8 cellular contexts compared by ENCODE assay signal in the genomic region with DNA sequence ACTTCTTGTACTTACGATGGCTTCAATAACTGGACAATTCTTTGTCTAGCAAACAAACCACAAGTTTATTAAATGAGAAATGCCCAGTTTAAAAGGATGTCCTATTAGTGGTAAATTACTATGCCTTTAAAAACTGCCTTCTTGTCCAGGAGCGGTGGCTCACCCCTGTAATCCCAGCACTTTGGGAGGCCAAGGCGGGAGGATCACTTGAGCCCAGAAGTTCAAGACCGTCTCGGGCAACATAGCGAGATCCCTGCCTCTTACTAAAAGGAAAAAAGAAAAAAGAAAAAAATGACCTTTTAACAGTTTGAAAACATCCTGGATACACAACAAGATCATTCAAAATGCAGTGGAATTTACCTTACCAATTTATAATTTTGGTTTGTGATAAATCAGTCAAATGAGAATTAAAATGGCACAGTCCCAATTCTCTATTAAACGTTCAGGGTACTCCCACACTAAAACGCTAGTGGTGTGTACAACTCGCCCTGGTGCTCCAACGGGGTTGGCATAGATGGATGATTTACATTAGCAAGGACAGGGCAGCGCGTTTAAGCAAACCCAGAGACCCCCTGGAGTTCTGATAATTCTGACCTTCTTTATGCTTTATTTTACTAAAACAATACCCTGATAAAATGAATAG. TPM values are rescaled to one million over a fixed set of nuclear protein-coding genes. Genes with fewer than 3 reads are reported as not detected.
DNase-seq lines count a peak whose midpoint lies in the region; ATAC-seq and TF ChIP-seq lines count a peak whose summit lies in the region.

No MANE protein-coding gene starts in this region.

- peaks cover 29 to 53% (median 37%) of the 10 kb centered on the region in 10 experiments for H3K4me1 ChIP-seq in BLaER1 treated with 17β-estradiol and CSF1 and Interleukin-3, amounts not matched to agents 10 nM and 100 nM
- peaks cover 46% of the 10 kb centered on the region for H3K4me1 ChIP-seq in mononuclear cell (ENCODE audit: insufficient read depth, low read length)
- peaks cover 2 to 14% of the 10 kb centered on the region in 2 donors for H3K4me1 ChIP-seq in aorta (ENCODE audit: control insufficient read depth in 1 of 2, insufficient read depth in 2 of 2, low read length in 2 of 2)

- H3K9me3 Mint-ChIP-seq in MCF 10A (ENCODE audit: unreplicated experiment), result no peaks in the 10 kb centered on the region

- peaks cover 13% of the 10 kb centered on the region for H3K36me3 Mint-ChIP-seq in MCF 10A (ENCODE audit: insufficient read depth, unreplicated experiment)

- POLR2A ChIA-PET in MCF 10A (lab: Yijun Ruan, JAX), result interaction anchor here (0.6 to 4.0 kb wide), 15 partner anchors 11 to 734 kb away, joined by 3 to 70 read pairs (median 4); partner anchors contain the start of genes MTHFD1L and RMND1

- CTCF ChIA-PET in MCF 10A (lab: Yijun Ruan, JAX), result interaction anchor here (1.1 to 1.4 kb wide), 2 partner anchors 10 to 54 kb away, joined by 4 read pairs; no protein-coding TSS in a partner anchor

- H3K4me1 Mint-ChIP-seq in MCF 10A (ENCODE audit: insufficient read depth, unreplicated experiment), result peaks cover 21% of the 10 kb centered on the region

- H3K27ac Mint-ChIP-seq in MCF 10A (ENCODE audit: low read depth, unreplicated experiment), result peak overlapping the region; percentile 74

- H3K9me3 ChIP-seq in BLaER1 treated with 17β-estradiol and CSF1 and Interleukin-3, amounts not matched to agents 10 nM and 100 nM (replicated peaks in 1 of 11), result no peaks in the 10 kb centered on the region
- no peaks in the 10 kb centered on the region for H3K9me3 ChIP-seq in KOPT-K1 (ENCODE audit: insufficient read depth, low read length, poor library complexity, severe bottlenecking)
- no peaks in the 10 kb centered on the region for H3K9me3 ChIP-seq in mononuclear cell (ENCODE audit: low read depth, low read length)
- H3K9me3 ChIP-seq in aorta (ENCODE audit: control insufficient read depth, low read length), result no peaks in the 10 kb centered on the region

- peak overlapping the region; percentile 89 to 100 (median 99) for H3K27ac ChIP-seq in BLaER1 treated with 17β-estradiol and CSF1 and Interleukin-3, amounts not matched to agents 10 nM and 100 nM
- H3K27ac ChIP-seq in KOPT-K1 (ENCODE audit: low read depth, low read length, poor library complexity, severe bottlenecking), result peak overlapping the region; percentile 93
- H3K27ac ChIP-seq in aorta (ENCODE audit: low read depth in 1 of 2, low read length in 2 of 2), result peak overlapping the region; percentile 34 to 81

- peak overlapping the region; percentile 76 to 95 (median 91) for H3K4me2 ChIP-seq in BLaER1 treated with 17β-estradiol and CSF1 and Interleukin-3, amounts not matched to agents 10 nM and 100 nM

- BruUV-seq in MCF 10A (replicated peaks; lab: Mats Ljungman, UMichigan), result TSS peak; percentile 53

- peaks cover 25 to 78% (median 45%) of the 10 kb centered on the region in 11 experiments for H4K20me1 ChIP-seq in BLaER1 treated with 17β-estradiol and CSF1 and Interleukin-3, amounts not matched to agents 10 nM and 100 nM

- DNase-seq in MCF 10A (ENCODE audit: unreplicated experiment), result no peak
- DNase-seq in aorta, result no peak
- no peak for DNase-seq in kidney tubule cell (ENCODE audit: low spot score)
- DNase-seq in ureter (ENCODE audit: low spot score), result no peak
- DNase-seq in AG08395 (ENCODE audit: low spot score), result no peak

- intact Hi-C loops in MCF 10A (cut with micrococcal nuclease), result no loop called here
- intact Hi-C loops in aorta (cut with DNase I), result no loop called here

- ATAC-seq in aorta (ENCODE audit: low FRiP score), result no peak

- H3K4me3 Mint-ChIP-seq in MCF 10A (ENCODE audit: unreplicated experiment), result peak overlapping the region; percentile 88

- 20 to 24% methylated on average over 12 of the region's 12 CpGs for WGBS in aorta, 2 donors

- H3K27me3 ChIP-seq in BLaER1 treated with 17β-estradiol and CSF1 and Interleukin-3, amounts not matched to agents 10 nM and 100 nM, result no peaks in the 10 kb centered on the region
- no peaks in the 10 kb centered on the region for H3K27me3 ChIP-seq in mononuclear cell (ENCODE audit: insufficient read depth, low read length)
- H3K27me3 ChIP-seq in aorta (ENCODE audit: control insufficient read depth in 1 of 2, insufficient read depth in 2 of 2, low read length in 1 of 2), result no peaks in the 10 kb centered on the region

- TF ChIP-seq CTCF in MCF 10A (IDR thresholded peaks at IDR 0.05; ENCODE audit: unreplicated experiment), result no peak

- peaks cover 3 to 35% (median 24%) of the 10 kb centered on the region in 11 experiments; a peak in 18 of 22 replicates for H3K36me3 ChIP-seq in BLaER1 treated with 17β-estradiol and CSF1 and Interleukin-3, amounts not matched to agents 10 nM and 100 nM
- H3K36me3 ChIP-seq in KOPT-K1 (ENCODE audit: insufficient read depth, low read length) (peaks cover 27% of the 10 kb centered on the region), aorta (ENCODE audit: control insufficient read depth in 1 of 2, insufficient read depth in 2 of 2, low read length in 1 of 2) (no peaks in the 10 kb centered on the region)

- H3K4me3 ChIP-seq in BLaER1 treated with 17β-estradiol and CSF1 and Interleukin-3, amounts not matched to agents 10 nM and 100 nM, result peak overlapping the region; percentile 69 to 98 (median 96)
- H3K4me3 ChIP-seq in mononuclear cell (ENCODE audit: low read length) (peak overlapping the region; percentile 71), aorta (ENCODE audit: low read length in 2 of 2) (peak overlapping the region; percentile 76 to 90)

- no peaks in the 10 kb centered on the region for H3K27me3 Mint-ChIP-seq in MCF 10A (ENCODE audit: insufficient read depth, unreplicated experiment)

- H3K9ac ChIP-seq in BLaER1 treated with 17β-estradiol and CSF1 and Interleukin-3, amounts not matched to agents 10 nM and 100 nM, result peak overlapping the region; percentile 94 to 100 (median 99)

RNA-seq across cellular contexts. Expression of gene ZBTB2, which starts 2.2 kb away (rescaled TPM):
- total RNA-seq in MCF 10A (2022), result 10.7 and 15.6 TPM in 2 replicates
- total RNA-seq in mononuclear cell, result 30.2 TPM
- total RNA-seq in aorta, result 10 to 100 TPM; 10.4 to 14.0 TPM
- polyA plus RNA-seq in aorta, result 1 to 10 TPM; 5.0 to 7.7 TPM
- total RNA-seq in ureter, result 16.6 TPM
